ENCODE assay signal across 1 cellular context in genomic region chr2:2875831-2876230, GRCh38.
TF ChIP-seq lines count a peak whose summit lies in the region.

No MANE protein-coding gene starts in this region.

TF ChIP-seq in neural cell, 6 proteins besides CTCF, POLR2A, EP300 and RAD21:
- TF ChIP-seq REST (IDR thresholded peaks at IDR 0.05; ENCODE audit: borderline replicate concordance) = no peak
- no peak for TF ChIP-seq MXI1 (conservative IDR thresholded peaks at IDR 0.05; ENCODE audit: poor library complexity, severe bottlenecking)
- TF ChIP-seq POLR2AphosphoS5 (IDR thresholded peaks at IDR 0.05) = no peak
- no peak for TF ChIP-seq SMC3 (conservative IDR thresholded peaks at IDR 0.05; ENCODE audit: poor library complexity)
- no peak for TF ChIP-seq TAF1 (IDR thresholded peaks at IDR 0.05; ENCODE audit: low read depth)
- TF ChIP-seq EZH2 (IDR thresholded peaks at IDR 0.05; ENCODE audit: borderline replicate concordance, insufficient read depth, low read length, poor library complexity, severe bottlenecking) = no peak
